Comparison of ENCODE assay signal across 10 cellular contexts in the genomic region with DNA sequence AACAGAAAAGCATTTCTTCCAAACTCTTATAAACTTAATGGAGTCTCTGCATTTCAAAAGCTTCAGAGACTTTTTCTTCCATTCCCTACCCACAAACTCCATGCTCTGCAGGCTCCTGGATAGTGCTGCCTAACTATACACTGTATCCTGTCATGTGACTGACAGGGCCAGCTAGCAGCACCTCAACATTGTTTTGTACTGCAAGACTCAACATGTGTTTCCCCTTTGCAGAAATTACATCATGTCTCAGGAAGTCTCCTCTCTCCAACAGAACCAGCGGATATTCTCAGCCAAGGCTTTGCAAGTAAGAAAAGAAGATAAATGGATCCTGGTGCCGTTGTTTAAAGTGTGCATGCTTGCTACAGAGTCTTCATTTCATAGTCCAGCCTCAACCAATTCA.
DNase-seq lines count a peak whose midpoint lies in the region; ATAC-seq and TF ChIP-seq lines count a peak whose summit lies in the region.
"Had no signal": no experiment of that assay in that cellular context is flagged by ENCODE, and none has a peak within 500 bp of the region (broad histone marks: within the 10 kb centered on the region; RNA-seq: fewer than 3 reads in every experiment).

No MANE protein-coding gene starts in this region.

- peak; percentile 67 for DNase-seq in GM03348 (ENCODE audit: low spot score)
- DNase-seq in RWPE2 (ENCODE audit: low spot score): no peak
- DNase-seq in fibroblast of pulmonary artery (ENCODE audit: low read depth): peak; percentile 65
- DNase-seq in prostate gland (ENCODE audit: low spot score): peak; percentile 8
- DNase-seq in NCI-H2107 (lab: John Stamatoyannopoulos, UW): no peak
- DNase-seq: NCI-H1092; stimulated activated CD4-positive, alpha-beta T cell treated with anti-CD3 and anti-CD28 coated beads, Interleukin-12 subunit alpha, Interleukin-12 subunit beta, amount 100 ng/mL, for 4 hours had no signal

- intact Hi-C loops in prostate gland (cut with DNase I): no loop called here

- H3K27ac ChIP-seq in RWPE2 (ENCODE audit: poor library complexity, severe bottlenecking): peak overlapping the region; percentile 19
- H3K27ac ChIP-seq in prostate gland: no peak overlapping the region

- H3K27me3 ChIP-seq in RWPE2 (ENCODE audit: insufficient read depth, poor library complexity, severe bottlenecking): no peaks in the 10 kb centered on the region
- H3K27me3 ChIP-seq in prostate gland (replicated peaks; ENCODE audit: insufficient read depth): no peaks in the 10 kb centered on the region

- no peak for TF ChIP-seq CTCF in RWPE2 (IDR thresholded peaks at IDR 0.05; ENCODE audit: poor library complexity, severe bottlenecking)
- no peak for TF ChIP-seq CTCF in fibroblast of pulmonary artery (IDR thresholded peaks at IDR 0.05; ENCODE audit: low read length, missing control alignments)
- no peak for TF ChIP-seq CTCF in prostate gland (IDR thresholded peaks at IDR 0.05)

- H3K4me3 ChIP-seq in RWPE2 (ENCODE audit: severe bottlenecking) (no peak overlapping the region), fibroblast of pulmonary artery (replicated peaks; ENCODE audit: low read depth, low read length) (no peak overlapping the region), prostate gland (no peak overlapping the region)

- 17% methylated on average over 2 of the region's 2 CpGs for WGBS in prostate gland

- H3K36me3 ChIP-seq in RWPE2 (ENCODE audit: low read depth): no peaks in the 10 kb centered on the region
- H3K36me3 ChIP-seq in prostate gland: no peaks in the 10 kb centered on the region

- H3K4me1 ChIP-seq in RWPE2 (ENCODE audit: insufficient read depth, poor library complexity, severe bottlenecking) (peaks cover 16% of the 10 kb centered on the region), prostate gland (replicated peaks) (no peaks in the 10 kb centered on the region)

- ATAC-seq in RWPE2 (ENCODE audit: low read depth): peak; percentile 94
- no peak for ATAC-seq in GM19397 (IDR thresholded peaks at IDR 0.05; ENCODE audit: unreplicated experiment)
- no peak for ATAC-seq in GM18868 (IDR thresholded peaks at IDR 0.05; ENCODE audit: unreplicated experiment)
- no peak for ATAC-seq in GM18502 (IDR thresholded peaks at IDR 0.05; ENCODE audit: poor library complexity, unreplicated experiment)

- TF ChIP-seq POLR2A in prostate gland (IDR thresholded peaks at IDR 0.05): no peak

- H3K9me3 ChIP-seq in RWPE2 (ENCODE audit: severe bottlenecking): no peaks in the 10 kb centered on the region
- no peaks in the 10 kb centered on the region for H3K9me3 ChIP-seq in prostate gland

Comparison
In these comparisons a context has a peak if more than half of its experiments do, and no peak if none do; other contexts are left out.
1. DNase-seq: peak in GM03348 (single experiment), fibroblast of pulmonary artery (single experiment) and prostate gland (single experiment); none in RWPE2 (single experiment) and NCI-H2107 (single experiment).